1 cellular context compared by ENCODE assay signal in genomic region chr2:39838589-39838988, GRCh38.
TF ChIP-seq lines count a peak whose summit lies in the region.

No MANE protein-coding gene starts in this region.

TF ChIP-seq in H1, 55 proteins besides CTCF, POLR2A, EP300 and RAD21:
- no peak for TF ChIP-seq FOSL1 (IDR thresholded peaks at IDR 0.05; ENCODE audit: insufficient read depth, low read depth, low read length)
- no peak for TF ChIP-seq RNF2 (IDR thresholded peaks at IDR 0.05; ENCODE audit: borderline replicate concordance, low read depth, low read length, missing control alignments, poor library complexity, severe bottlenecking)
- no peak for TF ChIP-seq TCF12 (IDR thresholded peaks at IDR 0.05; ENCODE audit: low read depth, low read length)
